Comparison of ENCODE assay signal across 11 cellular contexts in the genomic region with DNA sequence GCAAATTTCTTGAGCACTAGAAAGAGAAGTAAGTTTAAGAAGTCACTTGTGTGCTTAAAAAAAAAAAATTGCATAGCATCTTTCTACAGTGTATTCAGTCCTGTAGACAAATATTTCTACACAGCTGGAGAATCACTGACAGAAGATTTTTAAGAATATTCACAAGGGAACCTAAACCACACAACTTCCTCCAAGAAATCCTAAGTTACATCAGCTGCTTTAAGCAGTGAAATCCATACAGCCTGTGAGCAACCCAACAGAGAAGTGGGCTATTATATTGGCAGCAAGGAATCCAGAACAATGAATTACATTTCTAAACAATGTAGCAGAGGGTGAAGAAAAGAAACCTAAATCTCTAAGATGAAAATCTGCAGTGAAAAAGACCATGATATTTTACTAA. TPM values are rescaled to one million over a fixed set of nuclear protein-coding genes. Genes with fewer than 3 reads are reported as not detected.
A peak's percentile ranks its signal among the peaks of the same experiment; 100 is the strongest.
DNase-seq lines count a peak whose midpoint lies in the region; ATAC-seq, FAIRE-seq and TF ChIP-seq lines count a peak whose summit lies in the region.
"Had no signal": no experiment of that assay in that cellular context is flagged by ENCODE, and none has a peak within 500 bp of the region (broad histone marks: within the 10 kb centered on the region; RNA-seq: fewer than 3 reads in every experiment).

No MANE protein-coding gene starts in this region.

- peaks cover 10% of the 10 kb centered on the region for H3K27me3 Mint-ChIP-seq in nephron (ENCODE audit: low read depth)

- no peaks in the 10 kb centered on the region for H3K36me3 Mint-ChIP-seq in nephron (ENCODE audit: low read depth)

- peaks cover 58% of the 10 kb centered on the region for H3K4me1 Mint-ChIP-seq in nephron

- DNase-seq in AG04450 (ENCODE audit: low read depth, low spot score) (no peak), KG1 (lab: John Stamatoyannopoulos, UW) (peak; percentile 29), dorsolateral prefrontal cortex (no peak), GM12891 (ENCODE audit: insufficient read length, low spot score) (no peak), WERI-Rb-1 (no peak), HuH-7.5 (ENCODE audit: low spot score) (no peak)
- DNase-seq: NK-92 treated with Interleukin-12 subunit alpha and Interleukin-12 subunit beta, amount 100 ng/mL, for 24 hours had no signal

- H3K36me3 ChIP-seq in WERI-Rb-1: no peaks in the 10 kb centered on the region
- H3K36me3 ChIP-seq: thoracic aorta had no signal

- peak overlapping the region; percentile 86 to 92 (median 90) for H3K27ac Mint-ChIP-seq in nephron

- H3K4me3 Mint-ChIP-seq in nephron: peak overlapping the region; percentile 44 to 89 (median 63)

- TF ChIP-seq POLR2A in GM12891 (IDR thresholded peaks at IDR 0.05; ENCODE audit: low read depth, low read length): no peak

- TF ChIP-seq CTCF in AG04450 (IDR thresholded peaks at IDR 0.05; ENCODE audit: low read depth, low read length) (no peak), dorsolateral prefrontal cortex (IDR thresholded peaks at IDR 0.05 in 54 of 56, conservative IDR thresholded peaks at IDR 0.05 in 2 of 56; ENCODE audit: low read depth in 1 of 56, partially characterized antibody in 56 of 56) (no peak), nephron (IDR thresholded peaks at IDR 0.05; ENCODE audit: unreplicated experiment in 3 of 3) (no peak), WERI-Rb-1 (IDR thresholded peaks at IDR 0.05; ENCODE audit: low read depth, low read length) (no peak)

- intact Hi-C loops in dorsolateral prefrontal cortex (cut with DNase I): loop anchor here (5.0 to 10.0 kb wide), 4 partner anchors 54 to 134 kb away; no protein-coding TSS in a partner anchor

- no peak for ATAC-seq in GM21717 (IDR thresholded peaks at IDR 0.05; ENCODE audit: unreplicated experiment)

- FAIRE-seq in GM12891 (lab: Jason Lieb, UNC): no peak
- FAIRE-seq: D721Med had no signal

- H3K27ac ChIP-seq in AG04450 (ENCODE audit: low read depth, low read length): peak overlapping the region; percentile 31
- H3K27ac ChIP-seq in dorsolateral prefrontal cortex: peak overlapping the region; percentile 35 to 99 (median 94)
- H3K27ac ChIP-seq in WERI-Rb-1: no peak overlapping the region
- H3K27ac ChIP-seq: thoracic aorta had no signal

- POLR2A ChIA-PET in AG04450 (lab: Yijun Ruan, JAX): no interaction called here

- H3K9me3 ChIP-seq in AG04450 (ENCODE audit: control insufficient read depth, insufficient read depth, low read length) (no peaks in the 10 kb centered on the region), WERI-Rb-1 (ENCODE audit: severe bottlenecking) (no peaks in the 10 kb centered on the region)
- H3K9me3 ChIP-seq: thoracic aorta had no signal

- H3K27me3 ChIP-seq in AG04450 (ENCODE audit: control insufficient read depth, insufficient read depth, low read length) (no peaks in the 10 kb centered on the region), dorsolateral prefrontal cortex (no peaks in the 10 kb centered on the region), WERI-Rb-1 (ENCODE audit: insufficient read depth, low read depth, severe bottlenecking) (no peaks in the 10 kb centered on the region)

- CTCF ChIA-PET in AG04450 (lab: Charles Lee): interaction anchor here (0.8 kb wide), 1 partner anchor 13 kb away, joined by 3 read pairs; no protein-coding TSS in a partner anchor

- no peaks in the 10 kb centered on the region for H3K9me3 Mint-ChIP-seq in nephron

- H3K4me3 ChIP-seq in AG04450 (ENCODE audit: low read depth, low read length) (no peak overlapping the region), dorsolateral prefrontal cortex (peak overlapping the region; percentile 24 to 79 (median 62)), WERI-Rb-1 (ENCODE audit: low read depth, low read length) (no peak overlapping the region)

TF ChIP-seq in GM12891, 5 proteins besides CTCF, POLR2A, EP300 and RAD21:
- TF ChIP-seq TAF1 (IDR thresholded peaks at IDR 0.05; ENCODE audit: low read depth, low read length) (no peak), POU2F2 (IDR thresholded peaks at IDR 0.05; ENCODE audit: low read depth, low read length) (no peak), SPI1 (IDR thresholded peaks at IDR 0.05; ENCODE audit: low read depth, low read length) (no peak), POLR2AphosphoS5 (IDR thresholded peaks at IDR 0.05; ENCODE audit: low read depth, low read length) (no peak), PAX5 (IDR thresholded peaks at IDR 0.05; ENCODE audit: insufficient read depth, low read length, severe bottlenecking) (no peak)
TF ChIP-seq in GM12891: peak in this region for 0.

RNA-seq across cellular contexts. Expression of a gene that starts 1.5 kb away (rescaled TPM):
- 9.1 and 9.6 TPM in 2 replicates for polyA plus RNA-seq in AG04450 (2011; rRNA removed)
- 11.7 and 11.9 TPM in 2 replicates for polyA minus RNA-seq in AG04450 (2011; rRNA and poly(A)+ RNA removed)
- total RNA-seq in dorsolateral prefrontal cortex: 100 to 1,000 TPM in 118 of 120 experiments, 10 to 100 TPM in 2; 92.4 to 354 (median 139) TPM
- 8.0 TPM for polyA plus RNA-seq in GM12891 (2012; ENCODE audit: low read depth, missing spikeins)

Comparison
In these comparisons a context has a peak if more than half of its experiments do, and no peak if none do; other contexts are left out.
1. H3K4me3 ChIP-seq: peak in dorsolateral prefrontal cortex (59 of 59); none in AG04450 (single experiment) and WERI-Rb-1 (single experiment).